ENCODE assay signal across 14 cellular contexts in genomic region chr2:241003369-241003768, GRCh38.
"Had no signal": no experiment of that assay in that cellular context is flagged by ENCODE, and none has a peak within 500 bp of the region (broad histone marks: within the 10 kb centered on the region; RNA-seq: fewer than 3 reads in every experiment).

No MANE protein-coding gene starts in this region.

- H3K9me3 ChIP-seq: thyroid gland had no signal

- H3K4me3 ChIP-seq: gastrocnemius medialis, thyroid gland had no signal

- DNase-seq: activated B cell treated with CpG ODN at 0.5 μM for 24 hours; activated CD4-positive, alpha-beta T cell treated with anti-CD3 and anti-CD28 coated beads, Interleukin-2, amount 50 U/mL, for 4 hours; activated naive CD4-positive, alpha-beta T cell treated with Interleukin-2 at 50 U/mL for 16 hours; gastrocnemius medialis; left colon; mammary epithelial cell; naive B cell; SW 1271; thyroid gland had no signal

- H3K27ac ChIP-seq: gastrocnemius medialis had no signal

- H3K27me3 ChIP-seq: gastrocnemius medialis, thyroid gland had no signal

- FAIRE-seq: astrocyte, urothelium cell line had no signal

- H3K27ac Mint-ChIP-seq: activated B cell treated with CpG ODN at 0.5 μM for 24 hours; endodermal cell; naive B cell; stimulated activated memory B cell treated with anti-CD40 and anti-IgM and Interleukin-4, amounts not matched to agents 10 μg/mL and 1 μg/mL and 100 μg/mL, for 72 hours had no signal

- H3K4me3 Mint-ChIP-seq: activated B cell treated with CpG ODN at 0.5 μM for 24 hours; activated T-helper 1 cell treated with anti-CD3 and anti-CD28 coated beads, Interleukin-12 subunit alpha, Interleukin-12 subunit beta, Interleukin-2, Interleukin-4 antibody, amounts not matched to agents 30 ng/mL and 10 ng/mL and 1 ng/mL, durations not matched to agents 14 hours and 24 hours and 36 hours; endodermal cell; stimulated activated memory B cell treated with anti-CD40 and anti-IgM and Interleukin-4, amounts not matched to agents 10 μg/mL and 1 μg/mL and 100 μg/mL, for 72 hours had no signal

- ATAC-seq: gastrocnemius medialis; left colon; stimulated activated memory B cell treated with anti-CD40 and anti-IgM and Interleukin-4, amounts not matched to agents 10 μg/mL and 1 μg/mL and 100 μg/mL, for 72 hours had no signal

- H3K4me1 Mint-ChIP-seq: activated B cell treated with CpG ODN at 0.5 μM for 24 hours, endodermal cell had no signal
